ENCODE assay signal across 23 cellular contexts in genomic region chr12:201361-201760, GRCh38. TPM values are rescaled to one million over a fixed set of nuclear protein-coding genes. Genes with fewer than 3 reads are reported as not detected.
"Had no signal": no experiment of that assay in that cellular context is flagged by ENCODE, and none has a peak within 500 bp of the region (broad histone marks: within the 10 kb centered on the region; RNA-seq: fewer than 3 reads in every experiment).

No MANE protein-coding gene starts in this region.

- H3K79me2 ChIP-seq: hepatocyte had no signal

- H3K27me3 ChIP-seq: body of pancreas had no signal

- H3K9me3 ChIP-seq: body of pancreas, left ventricle myocardium inferior, tibial artery had no signal

- H2AFZ ChIP-seq: hepatocyte had no signal

- H3K4me3 ChIP-seq: body of pancreas, hepatocyte, left ventricle myocardium inferior, tibial artery had no signal

- DNase-seq: activated B cell treated with CpG ODN at 0.5 μM for 24 hours; activated CD4-positive, alpha-beta memory T cell treated with anti-CD3 and anti-CD28 coated beads, Interleukin-2, amount 10 ng/mL, durations not matched to agents 7 days and 5 days; activated CD4-positive, alpha-beta T cell treated with anti-CD3 and anti-CD28 coated beads for 48 hours; activated effector memory CD4-positive, alpha-beta T cell treated with Interleukin-2 at 50 U/mL for 16 hours; activated naive CD4-positive, alpha-beta T cell treated with anti-CD3 and anti-CD28 coated beads for 36 hours; activated T-cell treated with anti-CD3 and anti-CD28 coated beads, Interleukin-2, amount 50 U/mL, for 72 hours; anterior cingulate cortex; body of pancreas; dermis blood vessel endothelial cell; effector memory CD4-positive, alpha-beta T cell; foreskin melanocyte; glutamatergic neuron; left ventricle myocardium inferior; mammary epithelial cell; retina; stimulated activated CD4-positive, alpha-beta T cell treated with anti-CD3 and anti-CD28 coated beads, Interleukin-4, amount 100 ng/mL, for 1 hour; stimulated activated naive CD4-positive, alpha-beta T cell treated with Interleukin-2 at 50 U/mL for 16 hours; T-helper 9 cell; tibial artery had no signal

- ATAC-seq: activated T-cell treated with anti-CD3 and anti-CD28 coated beads, Interleukin-2, amount 50 U/mL, for 72 hours; body of pancreas had no signal

- H3K27ac ChIP-seq: body of pancreas, hepatocyte, left ventricle myocardium inferior, tibial artery had no signal

- H3K4me2 ChIP-seq: hepatocyte had no signal

- H3K36me3 ChIP-seq: left ventricle myocardium inferior, tibial artery had no signal

- FAIRE-seq: urothelium cell line had no signal

RNA-seq across cellular contexts. Expression of gene SLC6A12, which starts 12.6 kb away (rescaled TPM):
- total RNA-seq: activated B cell treated with CpG ODN at 0.5 μM for 24 hours; activated CD4-positive, alpha-beta memory T cell treated with anti-CD3 and anti-CD28 coated beads, Interleukin-2, amount 10 ng/mL, durations not matched to agents 7 days and 5 days; osteoblast; T-helper 1 cell treated with Interleukin-12 subunit alpha and Interleukin-12 subunit beta and Interleukin-4 antibody, amounts not matched to agents 30 ng/mL and 1 ng/mL, for 36 hours had no signal
- polyA plus RNA-seq: mammary epithelial cell had no signal
